9 cellular contexts compared by ENCODE assay signal in the genomic region with DNA sequence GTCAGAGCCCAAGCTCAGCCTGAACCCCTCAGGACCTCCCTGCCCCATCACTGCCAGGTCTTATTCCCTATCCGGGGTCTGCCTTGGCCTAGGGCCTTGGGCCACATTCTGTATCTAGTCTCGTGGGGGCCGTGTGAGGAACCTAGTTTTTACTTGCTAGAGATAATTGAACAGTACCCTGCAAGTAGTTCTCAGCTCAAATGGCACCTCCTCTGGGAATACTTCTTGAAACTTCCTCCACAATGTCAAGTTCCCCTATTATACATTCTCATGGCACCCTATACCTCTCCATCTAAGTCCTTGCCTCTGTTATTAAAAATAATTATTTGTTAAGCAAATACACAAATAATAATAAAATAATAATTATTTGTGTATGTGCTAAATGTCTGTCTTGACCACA. TPM values are rescaled to one million over a fixed set of nuclear protein-coding genes. Genes with fewer than 3 reads are reported as not detected.
DNase-seq lines count a peak whose midpoint lies in the region; ATAC-seq, FAIRE-seq and TF ChIP-seq lines count a peak whose summit lies in the region.
"Had no signal": no experiment of that assay in that cellular context is flagged by ENCODE, and none has a peak within 500 bp of the region (broad histone marks: within the 10 kb centered on the region; RNA-seq: fewer than 3 reads in every experiment).

No MANE protein-coding gene starts in this region.

- ATAC-seq in naive B cell (ENCODE audit: low read depth in 2 of 2) = peak; percentile 54 to 60

- TF ChIP-seq POLR2A in Peyer's patch (IDR thresholded peaks at IDR 0.05) = no peak

- H3K9me3 Mint-ChIP-seq in naive B cell = no peaks in the 10 kb centered on the region

- H3K27me3 ChIP-seq in Peyer's patch (no peaks in the 10 kb centered on the region), colonic mucosa (no peaks in the 10 kb centered on the region), tibial artery (no peaks in the 10 kb centered on the region), small intestine (ENCODE audit: control insufficient read depth in 2 of 2, insufficient read depth in 2 of 2, low read length in 2 of 2) (no peaks in the 10 kb centered on the region)

- intact Hi-C loops in colonic mucosa (cut with DNase I) (no loop called here), tibial artery (cut with DNase I; ENCODE audit: low total_unique reads) (no loop called here)

- TF ChIP-seq CTCF in Peyer's patch (IDR thresholded peaks at IDR 0.05) (no peak), colonic mucosa (IDR thresholded peaks at IDR 0.05) (no peak), tibial artery (IDR thresholded peaks at IDR 0.05) (peak in 1 of 2 experiments; percentile 1)

- H3K9ac ChIP-seq in colonic mucosa (ENCODE audit: low read depth in 2 of 2, low read length in 2 of 2) = no peak overlapping the region

- H3K36me3 ChIP-seq in Peyer's patch (no peaks in the 10 kb centered on the region), colonic mucosa (no peaks in the 10 kb centered on the region), tibial artery (no peaks in the 10 kb centered on the region), small intestine (ENCODE audit: control insufficient read depth in 2 of 2, insufficient read depth in 2 of 2, low read length in 2 of 2) (no peaks in the 10 kb centered on the region)

- H3K4me1 ChIP-seq in Peyer's patch (peaks cover 0 to 13% (median 5%) of the 10 kb centered on the region in 4 donors), colonic mucosa (no peaks in the 10 kb centered on the region), tibial artery (peaks cover 0 to 59% (median 41%) of the 10 kb centered on the region in 4 donors), small intestine (ENCODE audit: control insufficient read depth in 2 of 2, insufficient read depth in 1 of 2, low read depth in 1 of 2, low read length in 1 of 2) (peaks cover 0 to 3% of the 10 kb centered on the region in 2 donors)

- H3K9me3 ChIP-seq in Peyer's patch (no peaks in the 10 kb centered on the region), colonic mucosa (no peaks in the 10 kb centered on the region), tibial artery (no peaks in the 10 kb centered on the region), small intestine (ENCODE audit: control insufficient read depth, low read depth) (no peaks in the 10 kb centered on the region)

- DNase-seq in Peyer's patch (no peak), colonic mucosa (no peak), naive B cell (no peak), tibial artery (no peak), NCI-H1417 (lab: John Stamatoyannopoulos, UW) (no peak), EL (no peak), small intestine (no peak)
- DNase-seq: activated gamma-delta T cell, NCI-H1092 had no signal

- H3K27ac ChIP-seq in Peyer's patch = peak overlapping the region; percentile 57 to 84 (median 67)
- H3K27ac ChIP-seq in colonic mucosa = peak overlapping the region; percentile 4
- H3K27ac ChIP-seq in tibial artery = peak overlapping the region; percentile 79 to 84
- peak overlapping the region in 1 of 2 donors; percentile 80 for H3K27ac ChIP-seq in small intestine (ENCODE audit: low read depth in 1 of 2, low read length in 1 of 2)

- peaks cover 21 to 42% (median 30%) of the 10 kb centered on the region in 3 donors for H3K27me3 Mint-ChIP-seq in naive B cell

- FAIRE-seq in small intestine (lab: Jason Lieb, UNC) = no peak

- no peak overlapping the region for H3K4me3 Mint-ChIP-seq in naive B cell

- H3K27ac Mint-ChIP-seq in naive B cell = peak overlapping the region in 1 of 6 donors; percentile 28

- WGBS in small intestine, 3 donors = 64 to 82% (median 77%) methylated on average over 3 of the region's 3 CpGs

- H3K4me3 ChIP-seq in Peyer's patch (no peak overlapping the region), colonic mucosa (no peak overlapping the region), tibial artery (peak overlapping the region in 1 of 2 donors; percentile 9), small intestine (ENCODE audit: low read depth in 1 of 2, low read length in 2 of 2) (no peak overlapping the region)

- H3K4me1 Mint-ChIP-seq in naive B cell = peaks cover 13 to 31% (median 24%) of the 10 kb centered on the region in 3 donors

- H3K36me3 Mint-ChIP-seq in naive B cell = peaks cover 0 to 4% of the 10 kb centered on the region in 2 donors

RNA-seq across cellular contexts. Expression of a gene that starts 32.9 kb away (rescaled TPM):
- total RNA-seq in Peyer's patch (10 to 100 TPM in 3 of 4 donors, 1 to 10 TPM in 1; 8.9 to 49.5 (median 26.6) TPM), colonic mucosa (10 to 100 TPM; 14.1 to 18.1 TPM)
- polyA plus RNA-seq in naive B cell (ENCODE audit: low read depth in 6 of 6) (under 1 TPM in 3 of 6 donors, not detected in 3; 0.23 to 0.60 (median 0.43) TPM), small intestine (10 to 100 TPM in 1 of 3 donors, 1 to 10 TPM in 1, under 1 TPM in 1; 0.89 to 15.5 (median 1.1) TPM)
